In genomic region chr17:78680436-78680835, GRCh38 we compare ENCODE assay signal across 19 cellular contexts.
DNase-seq lines count a peak whose midpoint lies in the region; ATAC-seq and TF ChIP-seq lines count a peak whose summit lies in the region.
"Had no signal": no experiment of that assay in that cellular context is flagged by ENCODE, and none has a peak within 500 bp of the region (broad histone marks: within the 10 kb centered on the region; RNA-seq: fewer than 3 reads in every experiment).

No MANE protein-coding gene starts in this region.

- CTCF ChIA-PET in SK-N-SH (lab: Yijun Ruan, JAX), result interaction anchor here (0.8 to 2.9 kb wide), 3 partner anchors 8 to 28 kb away, joined by 3 to 13 read pairs (median 8); no protein-coding TSS in a partner anchor

- ATAC-seq in GM23338 (no peak), gastrocnemius medialis (no peak), HG02981 (IDR thresholded peaks at IDR 0.05; ENCODE audit: unreplicated experiment) (no peak), omental fat pad (ENCODE audit: low FRiP score) (no peak)
- ATAC-seq: left lobe of liver had no signal

- TF ChIP-seq EP300 in SK-N-SH (IDR thresholded peaks at IDR 0.05; ENCODE audit: borderline replicate concordance in 1 of 2, low read depth in 1 of 2, low read length in 1 of 2), result no peak

- intact Hi-C loops in gastrocnemius medialis (cut with DNase I; ENCODE audit: low total_unique reads), result loop anchor here (5.0 kb wide), 1 partner anchor 37 kb away; no protein-coding TSS in a partner anchor

- peaks cover 2% of the 10 kb centered on the region; the same call in 1 of the 3 replicates for H3K36me3 Mint-ChIP-seq in GM23338 (ENCODE audit: low read depth)

- TF ChIP-seq RAD21 in SK-N-SH (IDR thresholded peaks at IDR 0.05; ENCODE audit: low read length), result no peak

- in situ Hi-C loops in gastrocnemius medialis (cut with MboI; ENCODE audit: low sequenced_read_pairs in 4 of 4), result no loop called here
- in situ Hi-C loops in HAP-1 (cut with MboI; ENCODE audit: low sequenced_read_pairs), result no loop called here

- H2AFZ ChIP-seq in GM23338, result no peak overlapping the region
- no peak overlapping the region for H2AFZ ChIP-seq in SK-N-SH (ENCODE audit: low read depth)

- no peak for DNase-seq in GM23338 (ENCODE audit: low spot score)
- no peak for DNase-seq in SK-N-SH
- DNase-seq in fibroblast of villous mesenchyme (ENCODE audit: low read depth), result peak; percentile 65
- no peak for DNase-seq in gastrocnemius medialis
- DNase-seq in HAP-1 (ENCODE audit: low spot score in 2 of 2), result no peak
- no peak for DNase-seq in omental fat pad (ENCODE audit: low spot score)
- DNase-seq in OCI-M2 (lab: John Stamatoyannopoulos, UW; ENCODE audit: unreplicated experiment), result no peak
- DNase-seq: activated naive CD8-positive, alpha-beta T cell treated with anti-CD3 and anti-CD28 coated beads, Interleukin-2, amount 10 ng/mL, durations not matched to agents 7 days and 5 days; activated T-cell treated with anti-CD3 and anti-CD28 coated beads for 4 hours; DMS 273 treated with DMSO at 0.1 percent for 48 hours; KBM-7; NCI-H1048; NCI-H774; small intestine had no signal

- no peak overlapping the region for H3K4me3 Mint-ChIP-seq in GM23338
- H3K4me3 Mint-ChIP-seq: activated naive CD8-positive, alpha-beta T cell treated with anti-CD3 and anti-CD28 coated beads, Interleukin-2, amount 10 ng/mL, durations not matched to agents 7 days and 5 days had no signal

- H3K9ac ChIP-seq in SK-N-SH, result peak overlapping the region; percentile 21; the same call in 1 of the 2 replicates
- H3K9ac ChIP-seq: BLaER1 had no signal

- H3K27me3 ChIP-seq in GM23338 (ENCODE audit: insufficient read depth) (no peaks in the 10 kb centered on the region), SK-N-SH (ENCODE audit: insufficient read depth) (no peaks in the 10 kb centered on the region), gastrocnemius medialis (no peaks in the 10 kb centered on the region), HAP-1 (ENCODE audit: low read depth) (no peaks in the 10 kb centered on the region)
- H3K27me3 ChIP-seq: BLaER1, Peyer's patch had no signal

- H3K36me3 ChIP-seq in GM23338 (ENCODE audit: insufficient read depth) (no peaks in the 10 kb centered on the region), SK-N-SH (replicated peaks in 1 of 2; ENCODE audit: control insufficient read depth in 1 of 2, insufficient read depth in 2 of 2, low read length in 1 of 2) (peaks cover 19 to 70% of the 10 kb centered on the region in 2 experiments), gastrocnemius medialis (peaks cover 0 to 22% of the 10 kb centered on the region in 2 donors), HAP-1 (replicated peaks) (no peaks in the 10 kb centered on the region)

- H3K9me2 ChIP-seq in GM23338 (ENCODE audit: insufficient read depth), result no peaks in the 10 kb centered on the region
- no peaks in the 10 kb centered on the region for H3K9me2 ChIP-seq in SK-N-SH

- H3K4me3 ChIP-seq in GM23338, result no peak overlapping the region
- H3K4me3 ChIP-seq in SK-N-SH (ENCODE audit: low read depth in 2 of 2, low read length in 1 of 2), result peak overlapping the region in 1 of 2 experiments; percentile 23; a peak in 1 of 4 replicates
- peak overlapping the region; percentile 49 for H3K4me3 ChIP-seq in fibroblast of villous mesenchyme (ENCODE audit: low read depth, low read length)
- no peak overlapping the region for H3K4me3 ChIP-seq in gastrocnemius medialis
- no peak overlapping the region for H3K4me3 ChIP-seq in HAP-1
- H3K4me3 ChIP-seq: BLaER1, Peyer's patch had no signal

- POLR2A ChIA-PET in SK-N-SH (lab: Yijun Ruan, JAX), result no interaction called here

- H3F3A ChIP-seq in GM23338 (replicated peaks; ENCODE audit: low read depth), result no peaks in the 10 kb centered on the region
- H3F3A ChIP-seq in SK-N-SH (replicated peaks; ENCODE audit: insufficient read depth), result peaks cover 14% of the 10 kb centered on the region

- no peaks in the 10 kb centered on the region for H3K4me1 ChIP-seq in GM23338 (ENCODE audit: insufficient read depth)
- peaks cover 7 to 10% of the 10 kb centered on the region in 2 experiments; a peak in 3 of 4 replicates for H3K4me1 ChIP-seq in SK-N-SH (ENCODE audit: control insufficient read depth in 1 of 2, insufficient read depth in 2 of 2, low read depth in 1 of 2, low read length in 1 of 2)
- peaks cover 28 to 49% of the 10 kb centered on the region in 2 donors for H3K4me1 ChIP-seq in gastrocnemius medialis
- no peaks in the 10 kb centered on the region for H3K4me1 ChIP-seq in HAP-1
- H3K4me1 ChIP-seq: Peyer's patch had no signal

- H3K4me1 Mint-ChIP-seq in GM23338, result peaks cover 17% of the 10 kb centered on the region
- H3K4me1 Mint-ChIP-seq: activated naive CD8-positive, alpha-beta T cell treated with anti-CD3 and anti-CD28 coated beads, Interleukin-2, amount 10 ng/mL, durations not matched to agents 7 days and 5 days had no signal

- no peak overlapping the region for H3K27ac Mint-ChIP-seq in GM23338
- H3K27ac Mint-ChIP-seq: activated naive CD8-positive, alpha-beta T cell treated with anti-CD3 and anti-CD28 coated beads, Interleukin-2, amount 10 ng/mL, durations not matched to agents 7 days and 5 days had no signal

- H3K9me3 Mint-ChIP-seq in GM23338, result no peaks in the 10 kb centered on the region
- H3K9me3 Mint-ChIP-seq: activated naive CD8-positive, alpha-beta T cell treated with anti-CD3 and anti-CD28 coated beads, Interleukin-2, amount 10 ng/mL, durations not matched to agents 7 days and 5 days had no signal

- 68% methylated on average over 12 of the region's 12 CpGs for WGBS in SK-N-SH (ENCODE audit: low lambda C conversion rate)

- H4K20me1 ChIP-seq in GM23338 (replicated peaks; ENCODE audit: insufficient read depth), result no peaks in the 10 kb centered on the region; the same call in 1 of the 2 replicates
- no peaks in the 10 kb centered on the region for H4K20me1 ChIP-seq in SK-N-SH (ENCODE audit: insufficient read depth)
- H4K20me1 ChIP-seq: BLaER1 had no signal

- TF ChIP-seq POLR2A in gastrocnemius medialis (IDR thresholded peaks at IDR 0.05), result no peak

- H3K79me2 ChIP-seq in GM23338 (replicated peaks; ENCODE audit: insufficient read depth) (no peaks in the 10 kb centered on the region), SK-N-SH (ENCODE audit: insufficient read depth) (no peaks in the 10 kb centered on the region; the same call in 1 of the 2 replicates)

- peaks cover 2% of the 10 kb centered on the region for H3K27me3 Mint-ChIP-seq in GM23338 (ENCODE audit: insufficient read depth, low read depth, poor library complexity)
- H3K27me3 Mint-ChIP-seq: activated naive CD8-positive, alpha-beta T cell treated with anti-CD3 and anti-CD28 coated beads, Interleukin-2, amount 10 ng/mL, durations not matched to agents 7 days and 5 days had no signal

- TF ChIP-seq CTCF in GM23338 (conservative IDR thresholded peaks at IDR 0.05; ENCODE audit: low read depth in 2 of 2), result no peak
- no peak for TF ChIP-seq CTCF in SK-N-SH (IDR thresholded peaks at IDR 0.05)
- TF ChIP-seq CTCF in fibroblast of villous mesenchyme (IDR thresholded peaks at IDR 0.05; ENCODE audit: insufficient read depth, low read depth, low read length), result no peak
- no peak for TF ChIP-seq CTCF in gastrocnemius medialis (IDR thresholded peaks at IDR 0.05 in 4 of 5, conservative IDR thresholded peaks at IDR 0.05 in 1 of 5)
- TF ChIP-seq CTCF in omental fat pad (IDR thresholded peaks at IDR 0.05), result no peak

- no peak overlapping the region for H3K4me2 ChIP-seq in GM23338
- peak overlapping the region; percentile 55; the same call in 1 of the 2 replicates for H3K4me2 ChIP-seq in SK-N-SH
- H3K4me2 ChIP-seq: BLaER1 had no signal

- peak overlapping the region; percentile 55 for H3K27ac ChIP-seq in GM23338 (ENCODE audit: low read depth)
- peak overlapping the region; percentile 83 to 89 for H3K27ac ChIP-seq in SK-N-SH (ENCODE audit: low read depth in 2 of 2, low read length in 1 of 2)
- H3K27ac ChIP-seq in gastrocnemius medialis, result peak overlapping the region; percentile 4 to 98 (median 88)
- H3K27ac ChIP-seq: BLaER1, HL-60, Peyer's patch had no signal

- H3K9me3 ChIP-seq in SK-N-SH (no peaks in the 10 kb centered on the region), gastrocnemius medialis (no peaks in the 10 kb centered on the region), HAP-1 (no peaks in the 10 kb centered on the region)
- H3K9me3 ChIP-seq: BLaER1, Peyer's patch had no signal

TF ChIP-seq in SK-N-SH, 30 proteins besides CTCF, POLR2A, EP300 and RAD21:
- no peak for TF ChIP-seq IRF3 (IDR thresholded peaks at IDR 0.05; ENCODE audit: low read depth, low read length)
- TF ChIP-seq SIN3A (IDR thresholded peaks at IDR 0.05; ENCODE audit: borderline replicate concordance, low read depth, low read length), result no peak
